Comparison of ENCODE assay signal across 8 cellular contexts in the genomic region with DNA sequence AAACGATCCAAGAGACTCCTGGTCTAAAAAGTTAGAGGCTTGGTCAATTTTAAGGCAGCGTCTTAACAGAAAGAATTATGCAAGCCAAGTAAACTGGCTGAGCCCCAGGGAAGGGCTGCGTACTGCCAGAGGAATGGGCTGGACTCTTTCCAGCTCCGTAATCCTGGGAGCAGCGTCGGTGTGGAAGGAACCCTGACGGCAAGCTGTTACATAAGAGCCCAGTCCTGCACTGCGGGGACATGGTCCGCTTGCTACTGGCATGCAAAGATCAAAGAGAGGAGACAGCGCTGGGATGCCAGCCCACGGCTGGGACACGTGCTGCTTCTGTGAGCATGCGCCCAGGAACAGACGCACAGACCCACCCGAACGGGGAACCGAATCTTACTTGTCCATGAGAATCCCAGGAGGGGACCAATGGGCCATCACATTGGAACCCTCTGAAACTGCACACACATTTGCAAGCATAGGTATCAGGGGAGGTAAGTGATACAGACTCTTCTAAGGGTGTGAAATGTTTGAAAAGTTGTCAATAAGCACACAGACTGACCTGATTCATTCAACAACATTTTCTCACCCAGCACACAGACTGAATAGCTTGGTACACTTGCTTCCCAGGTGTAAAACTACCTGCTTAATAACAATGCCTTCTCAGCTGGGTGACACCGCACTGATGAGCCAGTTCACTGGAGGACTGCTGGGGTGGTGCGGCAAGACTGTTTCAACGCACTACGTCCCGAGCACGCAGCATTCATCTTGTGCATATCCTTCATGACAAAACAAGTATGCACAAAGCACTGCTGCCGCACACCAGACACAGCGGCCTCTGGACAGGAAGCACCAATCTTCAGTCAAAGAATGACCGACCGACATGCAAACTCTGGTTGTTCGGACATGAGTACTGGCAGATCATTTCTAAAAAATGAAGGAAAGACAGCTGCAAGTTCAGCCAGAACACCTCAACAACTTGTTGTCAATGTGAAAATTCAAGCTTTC.
DNase-seq lines count a peak whose midpoint lies in the region; ATAC-seq and TF ChIP-seq lines count a peak whose summit lies in the region.

No MANE protein-coding gene starts in this region.

- DNase-seq in D341Med (ENCODE audit: low spot score) = peak; percentile 90
- DNase-seq in NCI-H524 treated with DMSO at 0.1 percent for 48 hours (lab: John Stamatoyannopoulos, UW) = peak; percentile 40
- peak; percentile 98 for DNase-seq in epithelial cell of esophagus (ENCODE audit: low read depth)
- peak; percentile 93 for DNase-seq in myocyte (ENCODE audit: low read depth)
- no peak for DNase-seq in KG1 (lab: John Stamatoyannopoulos, UW)
- DNase-seq in NCI-H128 (lab: John Stamatoyannopoulos, UW; ENCODE audit: unreplicated experiment) = no peak
- DNase-seq in activated CD8-positive, alpha-beta memory T cell treated with anti-CD3 and anti-CD28 coated beads for 24 hours = no peak

- no peak for ATAC-seq in GM18868 (IDR thresholded peaks at IDR 0.05; ENCODE audit: unreplicated experiment)

- no peak overlapping the region for H3K4me3 ChIP-seq in epithelial cell of esophagus (ENCODE audit: low read length)

- no peak for TF ChIP-seq CTCF in epithelial cell of esophagus (IDR thresholded peaks at IDR 0.05; ENCODE audit: insufficient read depth, low read depth, low read length, missing control alignments)

Comparison
In these comparisons a context has a peak if more than half of its experiments do, and no peak if none do; other contexts are left out.
1. DNase-seq: peak in D341Med (single experiment), NCI-H524 treated with DMSO at 0.1 percent for 48 hours (single experiment), epithelial cell of esophagus (single experiment) and myocyte (single experiment); none in KG1 (single experiment), NCI-H128 (single experiment) and activated CD8-positive, alpha-beta memory T cell treated with anti-CD3 and anti-CD28 coated beads for 24 hours (single experiment).